Comparison of ENCODE assay signal across 10 cellular contexts in genomic region chr3:171320721-171321120, GRCh38.
DNase-seq lines count a peak whose midpoint lies in the region; TF ChIP-seq lines count a peak whose summit lies in the region.
"Had no signal": no experiment of that assay in that cellular context is flagged by ENCODE, and none has a peak within 500 bp of the region (broad histone marks: within the 10 kb centered on the region; RNA-seq: fewer than 3 reads in every experiment).

No MANE protein-coding gene starts in this region.

- no peak overlapping the region for H4K8ac ChIP-seq in H9 (replicated peaks; ENCODE audit: insufficient read length, low read depth, low read length)

- H3K9me3 Mint-ChIP-seq in immature natural killer cell (no peaks in the 10 kb centered on the region), H9 (no peaks in the 10 kb centered on the region)

- H3K27me3 ChIP-seq in transverse colon (no peaks in the 10 kb centered on the region), H9 (ENCODE audit: insufficient read depth, low read length) (no peaks in the 10 kb centered on the region)

- H3K27me3 Mint-ChIP-seq in immature natural killer cell (ENCODE audit: low read depth in 3 of 3) (no peaks in the 10 kb centered on the region), H9 (ENCODE audit: low read depth) (no peaks in the 10 kb centered on the region)

- H3K14ac ChIP-seq in H9 (ENCODE audit: insufficient read depth, low read length): no peak overlapping the region

- no peaks in the 10 kb centered on the region for H3K79me1 ChIP-seq in H9 (ENCODE audit: insufficient read depth, low read depth, low read length, poor library complexity, severe bottlenecking)

- 70 to 100% methylated on average over 1 to 2 of the region's 4 CpGs for WGBS in mesodermal cell (ENCODE audit: insufficient coverage in 2 of 2), 2 experiments
- 74 to 79% methylated on average over 4 of the region's 4 CpGs for WGBS in transverse colon (ENCODE audit: low coverage in 1 of 2), 2 donors
- WGBS in H9 (ENCODE audit: extremely low coverage, insufficient read length, low lambda C conversion rate): no CpG with 5 or more reads among the region's 4 CpGs

- no peak overlapping the region for H2BK20ac ChIP-seq in H9 (ENCODE audit: low read depth, low read length, poor library complexity, severe bottlenecking)

- H2BK5ac ChIP-seq in H9 (ENCODE audit: insufficient read length, low read length): no peak overlapping the region

- H3K4me3 Mint-ChIP-seq in immature natural killer cell: no peak overlapping the region
- no peak overlapping the region for H3K4me3 Mint-ChIP-seq in H9

- no peak overlapping the region for H4K5ac ChIP-seq in H9 (ENCODE audit: insufficient read length, low read depth, low read length)

- H3K18ac ChIP-seq in H9 (ENCODE audit: insufficient read length, low read depth, low read length): no peak overlapping the region

- no peak overlapping the region for H4K91ac ChIP-seq in H9 (ENCODE audit: insufficient read length, low read depth, low read length)

- no peak overlapping the region for H3T11ph ChIP-seq in H9 (ENCODE audit: low read length)

- TF ChIP-seq CTCF in coronary artery (IDR thresholded peaks at IDR 0.05) (no peak), transverse colon (IDR thresholded peaks at IDR 0.05) (no peak), H9 (conservative IDR thresholded peaks at IDR 0.05) (no peak)

- H2BK12ac ChIP-seq in H9 (ENCODE audit: insufficient read length, low read depth, low read length): no peak overlapping the region

- H3K79me2 ChIP-seq in H9 (ENCODE audit: insufficient read depth, low read length): no peaks in the 10 kb centered on the region; the same call in 1 of the 2 replicates
- H3K79me2 ChIP-seq: parathyroid adenoma had no signal

- DNase-seq in NCI-H446 treated with DMSO at 0.1 percent for 48 hours (lab: John Stamatoyannopoulos, UW): peak; percentile 94
- DNase-seq in coronary artery (ENCODE audit: low spot score): no peak
- DNase-seq in transverse colon: no peak
- DNase-seq in NOMO-1 treated with dmso at 0.1 percent for 144 hours (lab: John Stamatoyannopoulos, UW; ENCODE audit: unreplicated experiment): no peak
- DNase-seq in immature natural killer cell: no peak
- DNase-seq in H9: no peak
- DNase-seq: T-helper 9 cell had no signal

- H2BK120ac ChIP-seq in H9 (ENCODE audit: low read depth, low read length, poor library complexity, severe bottlenecking): no peak overlapping the region

- no peak for TF ChIP-seq EP300 in transverse colon (IDR thresholded peaks at IDR 0.05; ENCODE audit: low read depth)

- H3K36me3 ChIP-seq in mesodermal cell (ENCODE audit: control insufficient read depth, insufficient read depth, low read length) (peaks cover 3% of the 10 kb centered on the region), transverse colon (no peaks in the 10 kb centered on the region)

- no peak overlapping the region for H2AFZ ChIP-seq in H9 (ENCODE audit: low read length)

- in situ Hi-C loops in transverse colon (cut with MboI; ENCODE audit: low pct_ligation_motif_present in 1 of 4, low pct_unique_long_range_greater_than_20kb in 1 of 4, low sequenced_read_pairs in 3 of 4): no loop called here

- H3K4me3 ChIP-seq in coronary artery (peak overlapping the region; percentile 32), mesodermal cell (ENCODE audit: extremely low read depth, insufficient read depth, low read length, poor library complexity, severe bottlenecking) (no peak overlapping the region), transverse colon (no peak overlapping the region)

- H3K27ac ChIP-seq in coronary artery (peak overlapping the region; percentile 48 to 57), mesodermal cell (ENCODE audit: low read depth, low read length, severe bottlenecking) (peak overlapping the region; percentile 23), transverse colon (peak overlapping the region; percentile 28 to 57 (median 38)), H9 (ENCODE audit: insufficient read length, low read depth, low read length) (no peak overlapping the region)
- H3K27ac ChIP-seq: HL-60, parathyroid adenoma had no signal

- no peak overlapping the region for H2BK15ac ChIP-seq in H9 (ENCODE audit: low read depth, low read length)

- no peak overlapping the region for H3K56ac ChIP-seq in H9 (ENCODE audit: insufficient read length, low read depth, low read length)

- no peak for TF ChIP-seq POLR2A in transverse colon (IDR thresholded peaks at IDR 0.05)

- no peak overlapping the region for H3K4ac ChIP-seq in H9 (ENCODE audit: low read depth, low read length)

- H3K9me3 ChIP-seq in mesodermal cell (ENCODE audit: control insufficient read depth, low read length) (no peaks in the 10 kb centered on the region), transverse colon (no peaks in the 10 kb centered on the region), H9 (ENCODE audit: control insufficient read depth, low read depth, low read length) (no peaks in the 10 kb centered on the region)

- H3K4me1 ChIP-seq in mesodermal cell (ENCODE audit: control insufficient read depth, insufficient read depth, low read length, poor library complexity, severe bottlenecking) (peaks cover 11% of the 10 kb centered on the region), transverse colon (peaks cover 0 to 24% (median 2%) of the 10 kb centered on the region in 4 donors), H9 (ENCODE audit: insufficient read depth, low read length) (peaks cover 3% of the 10 kb centered on the region; the same call in 1 of the 2 replicates)

- H3K4me2 ChIP-seq in H9 (ENCODE audit: insufficient read depth, insufficient read length, low read length): no peak overlapping the region

- H3K23ac ChIP-seq in H9 (ENCODE audit: insufficient read length, low read depth, low read length): no peak overlapping the region

- H3K4me1 Mint-ChIP-seq in immature natural killer cell (peaks cover 16 to 63% of the 10 kb centered on the region in 2 donors), H9 (peaks cover 15 to 19% of the 10 kb centered on the region in 2 experiments)

- H3K23me2 ChIP-seq in H9 (ENCODE audit: insufficient read length, low read depth, low read length, poor library complexity, severe bottlenecking): no peaks in the 10 kb centered on the region

- peaks cover 0 to 4% (median 0%) of the 10 kb centered on the region in 3 donors for H3K36me3 Mint-ChIP-seq in immature natural killer cell
- H3K36me3 Mint-ChIP-seq in H9 (ENCODE audit: insufficient read depth in 1 of 3, low read depth in 3 of 3): no peaks in the 10 kb centered on the region

- no peak overlapping the region for H2AK5ac ChIP-seq in H9 (ENCODE audit: insufficient read length, low read length)

- no peak overlapping the region for H3K27ac Mint-ChIP-seq in immature natural killer cell
- H3K27ac Mint-ChIP-seq in H9: peak overlapping the region in 1 of 3 experiments; percentile 87; a peak in 2 of 7 replicates

- H4K20me1 ChIP-seq in H9 (ENCODE audit: control insufficient read depth, insufficient read depth, insufficient read length): no peaks in the 10 kb centered on the region

- intact Hi-C loops in transverse colon (cut with DNase I; ENCODE audit: low total_unique reads): no loop called here

- no peak overlapping the region for H3K9ac ChIP-seq in H9 (ENCODE audit: extremely low read depth, insufficient read length, low read length)
- H3K9ac ChIP-seq: parathyroid adenoma had no signal
